ENCODE assay signal across 16 cellular contexts in the genomic region with DNA sequence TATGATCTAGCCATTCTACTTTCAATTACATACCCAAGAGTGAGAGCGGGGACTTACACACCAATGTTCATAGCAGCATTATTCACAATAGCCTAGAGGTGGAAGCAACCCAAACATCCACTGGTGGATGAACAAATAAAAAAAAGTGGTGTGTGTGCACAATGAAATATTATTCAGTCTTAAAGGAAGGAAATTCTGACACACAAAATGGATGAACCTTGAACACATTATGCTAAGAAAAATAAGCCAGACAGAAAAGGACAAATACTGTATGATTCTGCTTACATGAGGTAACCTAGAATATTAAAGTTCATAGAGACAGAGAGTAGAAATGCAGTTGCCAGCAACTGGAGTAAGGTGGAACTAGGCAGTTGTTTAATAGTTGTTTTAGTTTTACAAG. TPM values are rescaled to one million over a fixed set of nuclear protein-coding genes. Genes with fewer than 3 reads are reported as not detected.
DNase-seq lines count a peak whose midpoint lies in the region; ATAC-seq and TF ChIP-seq lines count a peak whose summit lies in the region.
"Had no signal": no experiment of that assay in that cellular context is flagged by ENCODE, and none has a peak within 500 bp of the region (broad histone marks: within the 10 kb centered on the region; RNA-seq: fewer than 3 reads in every experiment).

No MANE protein-coding gene starts in this region.

- intact Hi-C loops in MCF 10A (cut with micrococcal nuclease) (no loop called here), breast epithelium (cut with DNase I; ENCODE audit: low total_unique reads) (no loop called here), upper lobe of right lung (cut with DNase I) (no loop called here)

- H3K4me1 ChIP-seq in breast epithelium (no peaks in the 10 kb centered on the region), upper lobe of right lung (peaks cover 7% of the 10 kb centered on the region)

- H3K27ac Mint-ChIP-seq in MCF 10A (ENCODE audit: low read depth, unreplicated experiment) (peak overlapping the region; percentile 32), T-helper 17 cell (no peak overlapping the region)
- H3K27ac Mint-ChIP-seq: B cell had no signal

- ATAC-seq in T-helper 17 cell: no peak
- ATAC-seq in upper lobe of right lung: no peak
- no peak for ATAC-seq in HG03045 (IDR thresholded peaks at IDR 0.05; ENCODE audit: unreplicated experiment)

- POLR2A ChIA-PET in MCF 10A (lab: Yijun Ruan, JAX): interaction anchor here (0.5 to 1.2 kb wide), 4 partner anchors 8 to 1041 kb away, joined by 3 to 4 read pairs (median 4); a partner anchor contains a TSS

- H3K4me3 Mint-ChIP-seq in MCF 10A (ENCODE audit: unreplicated experiment) (no peak overlapping the region), T-helper 17 cell (peak overlapping the region; percentile 15)
- H3K4me3 Mint-ChIP-seq: B cell; CD4-positive, alpha-beta memory T cell had no signal

- DNase-seq in MCF 10A (ENCODE audit: unreplicated experiment): no peak
- no peak for DNase-seq in breast epithelium (ENCODE audit: low spot score in 2 of 2)
- DNase-seq in T-helper 17 cell: no peak
- peak; percentile 56 for DNase-seq in dermis blood vessel endothelial cell
- DNase-seq in upper lobe of right lung: no peak
- no peak for DNase-seq in iPS-NIHi7 (ENCODE audit: extremely low spot score)
- DNase-seq: CD4-positive, alpha-beta memory T cell; DND-41; GDM1; MG63; NCI-H1092 treated with DMSO at 0.1 percent for 48 hours; NCI-H1694 treated with DMSO at 0.1 percent for 48 hours; NCI-H69 had no signal

- no peak for TF ChIP-seq POLR2A in breast epithelium (IDR thresholded peaks at IDR 0.05)

- no peaks in the 10 kb centered on the region for H3K27me3 ChIP-seq in breast epithelium
- no peaks in the 10 kb centered on the region for H3K27me3 ChIP-seq in upper lobe of right lung
- H3K27me3 ChIP-seq: MG63 had no signal

- CTCF ChIA-PET in MCF 10A (lab: Yijun Ruan, JAX): interaction anchor here (1.0 to 1.3 kb wide), 2 partner anchors 14 to 17 kb away, joined by 5 to 8 read pairs; no protein-coding TSS in a partner anchor

- no peak for TF ChIP-seq CTCF in MCF 10A (IDR thresholded peaks at IDR 0.05; ENCODE audit: unreplicated experiment)
- TF ChIP-seq CTCF in breast epithelium (IDR thresholded peaks at IDR 0.05): no peak
- TF ChIP-seq CTCF in upper lobe of right lung (IDR thresholded peaks at IDR 0.05): no peak

- no peaks in the 10 kb centered on the region for H3K9me3 Mint-ChIP-seq in MCF 10A (ENCODE audit: unreplicated experiment)
- H3K9me3 Mint-ChIP-seq: CD4-positive, alpha-beta memory T cell had no signal

- H3K36me3 ChIP-seq in breast epithelium (no peaks in the 10 kb centered on the region), upper lobe of right lung (peaks cover 26% of the 10 kb centered on the region)

- no peaks in the 10 kb centered on the region for H3K27me3 Mint-ChIP-seq in MCF 10A (ENCODE audit: insufficient read depth, unreplicated experiment)
- no peaks in the 10 kb centered on the region for H3K27me3 Mint-ChIP-seq in T-helper 17 cell
- H3K27me3 Mint-ChIP-seq: B cell; CD4-positive, alpha-beta memory T cell had no signal

- no peaks in the 10 kb centered on the region for H3K9me3 ChIP-seq in breast epithelium
- no peaks in the 10 kb centered on the region for H3K9me3 ChIP-seq in T-helper 17 cell (ENCODE audit: control insufficient read depth, low read length, poor library complexity, severe bottlenecking)
- H3K9me3 ChIP-seq in upper lobe of right lung: no peaks in the 10 kb centered on the region
- H3K9me3 ChIP-seq: MG63 had no signal

- H3K4me1 Mint-ChIP-seq in MCF 10A (ENCODE audit: insufficient read depth, unreplicated experiment) (peaks cover 21% of the 10 kb centered on the region), T-helper 17 cell (peaks cover 23% of the 10 kb centered on the region)

- H3K4me3 ChIP-seq in breast epithelium (no peak overlapping the region), upper lobe of right lung (no peak overlapping the region)
- H3K4me3 ChIP-seq: MG63 had no signal

- no peak overlapping the region for H3K27ac ChIP-seq in breast epithelium
- H3K27ac ChIP-seq in upper lobe of right lung: no peak overlapping the region
- H3K27ac ChIP-seq: KMS-11 had no signal

- peaks cover 80% of the 10 kb centered on the region for H3K36me3 Mint-ChIP-seq in MCF 10A (ENCODE audit: insufficient read depth, unreplicated experiment)
- H3K36me3 Mint-ChIP-seq in T-helper 17 cell (ENCODE audit: low read depth): peaks cover 4% of the 10 kb centered on the region

- BruUV-seq in MCF 10A (replicated peaks; lab: Mats Ljungman, UMichigan): no TSS peak

RNA-seq across cellular contexts. Expression of a gene that starts 22.1 kb away (rescaled TPM):
- total RNA-seq in MCF 10A (2022): 307 and 349 TPM in 2 replicates
- 100 to 1,000 TPM in 2 of 3 donors, 10 to 100 TPM in 1; 95.4 to 112 (median 104) TPM for total RNA-seq in breast epithelium
- total RNA-seq in T-helper 17 cell: 100 to 1,000 TPM; 150 to 165 TPM
- total RNA-seq in dermis blood vessel endothelial cell: 102 and 129 TPM in 2 replicates
- 114 TPM for total RNA-seq in upper lobe of right lung

RNA-seq across cellular contexts. Expression of a gene that starts 54.2 kb away (rescaled TPM):
- 1,057 and 1,102 TPM in 2 replicates for total RNA-seq in MCF 10A (2022)
- total RNA-seq in breast epithelium: 100 to 1,000 TPM; 236 to 288 (median 266) TPM
- total RNA-seq in T-helper 17 cell: 100 to 1,000 TPM; 291 to 305 TPM
- 239 and 281 TPM in 2 replicates for total RNA-seq in dermis blood vessel endothelial cell
- 164 TPM for total RNA-seq in upper lobe of right lung

RNA-seq across cellular contexts. Expression of a gene that starts 55.7 kb away (rescaled TPM):
- total RNA-seq in MCF 10A (2022) (92.3 and 189 TPM in 2 replicates), breast epithelium (10 to 100 TPM; 11.8 to 61.0 (median 18.4) TPM), T-helper 17 cell (10 to 100 TPM; 24.2 to 30.6 TPM), dermis blood vessel endothelial cell (0.93 and 4.8 TPM in 2 replicates), upper lobe of right lung (85.6 TPM)
